ENCODE assay signal across 19 cellular contexts in genomic region chr5:134819404-134819963, GRCh38.
"Had no signal": no experiment of that assay in that cellular context is flagged by ENCODE, and none has a peak within 500 bp of the region (broad histone marks: within the 10 kb centered on the region; RNA-seq: fewer than 3 reads in every experiment).

No MANE protein-coding gene starts in this region.

- H3K4me3 ChIP-seq: dorsolateral prefrontal cortex, mucosa of descending colon, skin epidermis, suprapubic skin had no signal

- ATAC-seq: foreskin keratinocyte, left ventricle myocardium superior, mucosa of descending colon had no signal

- H3K27ac ChIP-seq: dorsolateral prefrontal cortex, epithelial cell of prostate, foreskin keratinocyte, skin epidermis, suprapubic skin had no signal

- H3K4me1 ChIP-seq: foreskin keratinocyte, suprapubic skin had no signal

- H3K9me3 ChIP-seq: mucosa of descending colon, suprapubic skin had no signal

- DNase-seq: activated CD4-positive, alpha-beta T cell treated with anti-CD3 and anti-CD28 coated beads, Interleukin-2, amount 50 U/mL, for 1 hour; activated CD4-positive, CD25-positive, alpha-beta regulatory T cell treated with anti-CD3 and anti-CD28 coated beads, Interleukin-2, amount 50 U/mL, for 72 hours; activated CD8-positive, alpha-beta memory T cell treated with anti-CD3 and anti-CD28 coated beads, Interleukin-2, amount 50 U/mL, for 4 hours; activated effector memory CD4-positive, alpha-beta T cell treated with anti-CD3 and anti-CD28 coated beads, Interleukin-2, amount 50 U/mL, for 16 hours; activated T-cell treated with anti-CD3 and anti-CD28 coated beads, Interleukin-2, amount 50 U/mL, for 48 hours; amygdala; dorsolateral prefrontal cortex; foreskin keratinocyte; glutamatergic neuron; hypothalamus; left ventricle myocardium superior; mesenchymal stem cell; mucosa of descending colon; naive B cell; T1000; trophoblast cell had no signal
